ENCODE assay signal across 11 cellular contexts in genomic region chr20:25226433-25227316, GRCh38. TPM values are rescaled to one million over a fixed set of nuclear protein-coding genes. Genes with fewer than 3 reads are reported as not detected.
DNase-seq lines count a peak whose midpoint lies in the region; ATAC-seq, FAIRE-seq and TF ChIP-seq lines count a peak whose summit lies in the region.
"Had no signal": no experiment of that assay in that cellular context is flagged by ENCODE, and none has a peak within 500 bp of the region (broad histone marks: within the 10 kb centered on the region; RNA-seq: fewer than 3 reads in every experiment).

No MANE protein-coding gene starts in this region.

- no peaks in the 10 kb centered on the region for H3K36me3 ChIP-seq in K562 (ENCODE audit: control insufficient read depth, insufficient read depth, low read length)

- H3K4me2 ChIP-seq in K562 (ENCODE audit: insufficient read depth, low read length): no peak overlapping the region

- in situ Hi-C loops in K562 (cut with MboI): no loop called here

- no TSS peak for BruUV-seq in K562 (replicated peaks; lab: Mats Ljungman, UMichigan)

- no peak overlapping the region for H3K27ac Mint-ChIP-seq in stimulated activated naive CD8-positive, alpha-beta T cell treated with anti-CD3 and anti-CD28 coated beads, Interleukin-15, amount 100 ng/mL, for 72 hours

- peaks cover 13% of the 10 kb centered on the region for H3K4me1 Mint-ChIP-seq in stimulated activated naive CD8-positive, alpha-beta T cell treated with anti-CD3 and anti-CD28 coated beads, Interleukin-15, amount 100 ng/mL, for 72 hours

- TF ChIP-seq POLR2A in K562 (conservative IDR thresholded peaks at IDR 0.05): no peak

- H2AFZ ChIP-seq in K562 (ENCODE audit: low read depth, low read length): no peak overlapping the region

- H3K9me1 ChIP-seq in K562 (ENCODE audit: control insufficient read depth, insufficient read depth, low read length): peaks cover 3% of the 10 kb centered on the region

- no peak overlapping the region for H3K4me3 ChIP-seq in K562
- H3K4me3 ChIP-seq in foreskin fibroblast (ENCODE audit: low read depth in 1 of 2, low read length in 2 of 2): no peak overlapping the region

- H3K27ac ChIP-seq in K562 (ENCODE audit: extremely low read depth, low read depth, low read length): peak overlapping the region; percentile 50; the same call in 1 of the 3 replicates

- no peaks in the 10 kb centered on the region for H3K9me3 Mint-ChIP-seq in stimulated activated naive CD8-positive, alpha-beta T cell treated with anti-CD3 and anti-CD28 coated beads, Interleukin-15, amount 100 ng/mL, for 72 hours

- peak overlapping the region in 1 of 2 experiments; percentile 76; a peak in 2 of 4 replicates for H3K9ac ChIP-seq in K562 (ENCODE audit: insufficient read depth in 1 of 2, low read depth in 2 of 2, low read length in 2 of 2)

- FAIRE-seq in K562 (lab: Jason Lieb, UNC): no peak
- FAIRE-seq: TTC549 had no signal

- TF ChIP-seq RAD21 in Ishikawa (IDR thresholded peaks at IDR 0.05; ENCODE audit: low read depth): no peak
- TF ChIP-seq RAD21 in K562 (CRISPR knock-in tag; conservative IDR thresholded peaks at IDR 0.05 in 1 of 2, IDR thresholded peaks at IDR 0.05 in 1 of 2): no peak

- H3K27me3 Mint-ChIP-seq in stimulated activated naive CD8-positive, alpha-beta T cell treated with anti-CD3 and anti-CD28 coated beads, Interleukin-15, amount 100 ng/mL, for 72 hours: no peaks in the 10 kb centered on the region
- H3K27me3 Mint-ChIP-seq: progenitor cell of endocrine pancreas had no signal

- intact Hi-C loops in K562 (cut with micrococcal nuclease): no loop called here

- no peaks in the 10 kb centered on the region for H3K9me3 ChIP-seq in K562 (replicated peaks; ENCODE audit: control insufficient read depth, insufficient read depth, low read depth, low read length)

- H3K4me1 ChIP-seq in K562 (replicated peaks in 1 of 2; ENCODE audit: control insufficient read depth in 2 of 2, insufficient read depth in 2 of 2, low read length in 2 of 2): peaks cover 32 to 45% of the 10 kb centered on the region in 2 experiments

- POLR2A ChIA-PET in K562 (lab: Yijun Ruan, JAX): interaction anchor here (0.6 to 1.2 kb wide), 2 partner anchors 10 to 14 kb away, joined by 4 to 5 read pairs; no protein-coding TSS in a partner anchor

- WGBS in K562 (ENCODE audit: insufficient coverage, low coverage, missing lambda C conversion rate): 72% methylated on average over 17 of the region's 28 CpGs

- no peak overlapping the region for H3K4me3 Mint-ChIP-seq in stimulated activated naive CD8-positive, alpha-beta T cell treated with anti-CD3 and anti-CD28 coated beads, Interleukin-15, amount 100 ng/mL, for 72 hours

- peak; percentile 42 for ATAC-seq in K562
- peak; percentile 71 for ATAC-seq in left lobe of liver
- ATAC-seq in stimulated activated naive CD8-positive, alpha-beta T cell treated with anti-CD3 and anti-CD28 coated beads, Interleukin-15, amount 100 ng/mL, for 72 hours: no peak
- ATAC-seq: stimulated activated naive CD8-positive, alpha-beta T cell treated with anti-CD3 and anti-CD28 coated beads, Interleukin-15, Interleukin-2, amounts not matched to agents 100 U/mL and 50 U/mL, for 24 hours had no signal

- no peaks in the 10 kb centered on the region for H3K79me2 ChIP-seq in K562 (ENCODE audit: control insufficient read depth, insufficient read depth, low read length)

- CTCF ChIA-PET in K562 (lab: Yijun Ruan, JAX; ENCODE audit: low intra/inter-chr PET ratio): no interaction called here

- 0 out of 2 replicates have a peak, but pooled peaks cover 3% of the 10 kb centered on the region for H4K20me1 ChIP-seq in K562 (replicated peaks; ENCODE audit: control insufficient read depth, insufficient read depth, low read length)

- H3K27me3 ChIP-seq in K562 (ENCODE audit: control insufficient read depth in 2 of 2, insufficient read depth in 2 of 2, low read length in 2 of 2): no peaks in the 10 kb centered on the region

- DNase-seq in K562 (ENCODE audit: extremely low read depth in 1 of 4, low spot score in 3 of 4) (no peak), left lobe of liver (ENCODE audit: low spot score) (peak; percentile 68), superior temporal gyrus (ENCODE audit: extremely low spot score) (peak; percentile 14), NCI-H1092 (lab: John Stamatoyannopoulos, UW) (no peak), foreskin fibroblast (no peak), dermis blood vessel endothelial cell (no peak)
- DNase-seq in stimulated activated naive CD8-positive, alpha-beta T cell treated with anti-CD3 and anti-CD28 coated beads, Interleukin-15, amount 100 ng/mL, for 72 hours: no peak
- DNase-seq: stimulated activated naive CD8-positive, alpha-beta T cell treated with anti-CD3 and anti-CD28 coated beads, Interleukin-15, Interleukin-2, amounts not matched to agents 100 U/mL and 50 U/mL, for 24 hours had no signal

- TF ChIP-seq CTCF in K562 (IDR thresholded peaks at IDR 0.05 in 2 of 3, conservative IDR thresholded peaks at IDR 0.05 in 1 of 3; ENCODE audit: insufficient read depth in 2 of 3, low read depth in 1 of 3, low read length in 3 of 3) (no peak), foreskin fibroblast (IDR thresholded peaks at IDR 0.05; ENCODE audit: low read depth, low read length) (no peak)

- TF ChIP-seq EP300 in Ishikawa (IDR thresholded peaks at IDR 0.05; ENCODE audit: borderline replicate concordance) (no peak), K562 (IDR thresholded peaks at IDR 0.05; ENCODE audit: low read length) (no peak)

TF ChIP-seq in Ishikawa, 13 proteins besides CTCF, POLR2A, EP300 and RAD21 (continues in another document):
- no peak for TF ChIP-seq EGR1 (IDR thresholded peaks at IDR 0.05)
- TF ChIP-seq USF1 (IDR thresholded peaks at IDR 0.05): peak; percentile 42; the same call in 1 of the 2 replicates
- TF ChIP-seq NFIC (IDR thresholded peaks at IDR 0.05): no peak
- 0 out of 2 replicates have a peak, but pooled peaks have one; percentile 12 for TF ChIP-seq TCF12 (IDR thresholded peaks at IDR 0.05; ENCODE audit: low read depth)

TF ChIP-seq in K562, 482 proteins besides CTCF, POLR2A, EP300 and RAD21 (continues in another document):
- TF ChIP-seq ZNF79 (CRISPR knock-in tag; IDR thresholded peaks at IDR 0.05; ENCODE audit: low read depth) (no peak), MAX (CRISPR knock-in tag; IDR thresholded peaks at IDR 0.05) (peak; percentile 47; the same call in 1 of the 2 replicates)
- TF ChIP-seq, protein P1, sequence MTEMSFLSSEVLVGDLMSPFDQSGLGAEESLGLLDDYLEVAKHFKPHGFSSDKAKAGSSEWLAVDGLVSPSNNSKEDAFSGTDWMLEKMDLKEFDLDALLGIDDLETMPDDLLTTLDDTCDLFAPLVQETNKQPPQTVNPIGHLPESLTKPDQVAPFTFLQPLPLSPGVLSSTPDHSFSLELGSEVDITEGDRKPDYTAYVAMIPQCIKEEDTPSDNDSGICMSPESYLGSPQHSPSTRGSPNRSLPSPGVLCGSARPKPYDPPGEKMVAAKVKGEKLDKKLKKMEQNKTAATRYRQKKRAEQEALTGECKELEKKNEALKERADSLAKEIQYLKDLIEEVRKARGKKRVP (CRISPR knock-in tag; IDR thresholded peaks at IDR 0.05): no peak

RNA-seq across cellular contexts. Expression of gene PYGB, which starts 21.2 kb away (rescaled TPM):
- 15.0 and 42.9 TPM in 2 replicates for total RNA-seq in K562 (2011; cell fraction: chromatin; rRNA removed; ENCODE audit: low replicate concordance)
- total RNA-seq in K562 (2011; cell fraction: nucleolus; rRNA removed): 22.9 and 27.7 TPM in 2 replicates
- total RNA-seq in K562 (2011; cell fraction: nucleoplasm; rRNA removed): 11.8 and 15.2 TPM in 2 replicates
- total RNA-seq in K562 (2014; rRNA removed): 12.4 and 13.0 TPM in 2 replicates
- total RNA-seq in K562 (2014; rRNA removed; fragmentation: Illumina TruSeq; extraction: Trizol): 4.1 and 4.7 TPM in 2 replicates
- 9.8 and 10.8 TPM in 2 replicates for total RNA-seq in K562 (2015; rRNA removed; fragmentation: Illumina TruSeq; extraction: Trizol)
- total RNA-seq in K562 (2021): 16.1 and 18.0 TPM in 2 replicates
- polyA plus RNA-seq in K562 (2011; rRNA removed): 7.3 and 8.2 TPM in 2 replicates
- 8.5 and 12.3 TPM in 2 replicates for polyA plus RNA-seq in K562 (2011; cell fraction: cytosol; rRNA removed)
- 42.5 and 55.1 TPM in 2 replicates for polyA plus RNA-seq in K562 (2011; cell fraction: nucleus; rRNA removed)
- 12.7 and 36.7 TPM in 2 replicates for polyA plus RNA-seq in K562 (2012)
- polyA plus RNA-seq in K562 (2014; fragmentation: Illumina TruSeq; extraction: Trizol): 10.2 and 11.3 TPM in 2 replicates
- under 1 TPM; 0.34 to 0.46 TPM for polyA plus RNA-seq in K562 (2014; fragmentation: Nextera tagmentation; extraction: Ambion mirVana)
- 12.3 and 16.0 TPM in 2 replicates for polyA plus RNA-seq in K562 (2014; rRNA removed)
- polyA minus RNA-seq in K562 (2011; rRNA and poly(A)+ RNA removed): 5.7 and 8.6 TPM in 2 replicates
- 8.7 and 9.1 TPM in 2 replicates for polyA minus RNA-seq in K562 (2011; cell fraction: cytosol; rRNA and poly(A)+ RNA removed)
- 11.4 and 14.6 TPM in 2 replicates for polyA minus RNA-seq in K562 (2011; cell fraction: nucleus; rRNA and poly(A)+ RNA removed)
- total RNA-seq in left lobe of liver: 10.3 TPM
- 81.9 and 127 TPM in 2 replicates for total RNA-seq in dermis blood vessel endothelial cell

RNA-seq across cellular contexts. Expression of gene ENTPD6, which starts 31.2 kb away (rescaled TPM):
- 56.6 and 135 TPM in 2 replicates for total RNA-seq in K562 (2011; cell fraction: chromatin; rRNA removed; ENCODE audit: low replicate concordance)
- total RNA-seq in K562 (2011; cell fraction: nucleolus; rRNA removed): 102 and 113 TPM in 2 replicates
- 81.2 and 97.1 TPM in 2 replicates for total RNA-seq in K562 (2011; cell fraction: nucleoplasm; rRNA removed)
- total RNA-seq in K562 (2014; rRNA removed) (26.6 and 32.9 TPM in 2 replicates), K562 (2014; rRNA removed; fragmentation: Illumina TruSeq; extraction: Trizol) (12.7 and 13.8 TPM in 2 replicates), K562 (2015; rRNA removed; fragmentation: Illumina TruSeq; extraction: Trizol) (20.8 and 22.4 TPM in 2 replicates), K562 (2021) (33.0 and 35.9 TPM in 2 replicates), left lobe of liver (33.4 TPM), dermis blood vessel endothelial cell (65.8 and 70.8 TPM in 2 replicates)
- polyA plus RNA-seq in K562 (2011; rRNA removed) (34.2 and 43.3 TPM in 2 replicates), K562 (2014; fragmentation: Illumina TruSeq; extraction: Trizol) (22.1 and 29.6 TPM in 2 replicates), K562 (2014; fragmentation: Nextera tagmentation; extraction: Ambion mirVana) (1 to 10 TPM in 1 of 2 experiments, under 1 TPM in 1; 0.82 to 1.5 TPM), K562 (2014; rRNA removed) (36.8 and 39.9 TPM in 2 replicates)
- polyA plus RNA-seq in K562 (2011; cell fraction: cytosol; rRNA removed): 45.3 and 53.6 TPM in 2 replicates
- 192 and 227 TPM in 2 replicates for polyA plus RNA-seq in K562 (2011; cell fraction: nucleus; rRNA removed)
- 30.6 and 41.1 TPM in 2 replicates for polyA plus RNA-seq in K562 (2012)
- 20.7 and 22.9 TPM in 2 replicates for polyA minus RNA-seq in K562 (2011; rRNA and poly(A)+ RNA removed)
- polyA minus RNA-seq in K562 (2011; cell fraction: cytosol; rRNA and poly(A)+ RNA removed): 15.2 and 17.5 TPM in 2 replicates
- polyA minus RNA-seq in K562 (2011; cell fraction: nucleus; rRNA and poly(A)+ RNA removed): 27.6 and 47.0 TPM in 2 replicates

Comparison
In these comparisons a context has a peak if more than half of its experiments do, and no peak if none do; other contexts are left out.
1. DNase-seq: peak in left lobe of liver (single experiment) and superior temporal gyrus (single experiment); none in K562 (0 of 4), stimulated activated naive CD8-positive, alpha-beta T cell treated with anti-CD3 and anti-CD28 coated beads, Interleukin-15, amount 100 ng/mL, for 72 hours (0 of 2), NCI-H1092 (single experiment), foreskin fibroblast (0 of 2) and dermis blood vessel endothelial cell (single experiment).